17 cellular contexts compared by ENCODE assay signal in genomic region chr3:112873632-112874031, GRCh38.
DNase-seq lines count a peak whose midpoint lies in the region; ATAC-seq and TF ChIP-seq lines count a peak whose summit lies in the region.
"Had no signal": no experiment of that assay in that cellular context is flagged by ENCODE, and none has a peak within 500 bp of the region (broad histone marks: within the 10 kb centered on the region; RNA-seq: fewer than 3 reads in every experiment).

No MANE protein-coding gene starts in this region.

- peaks cover 17% of the 10 kb centered on the region for H3K9me3 Mint-ChIP-seq in activated naive CD4-positive, alpha-beta T cell treated with anti-CD3 and anti-CD28 coated beads, Interleukin-2, amount 10 ng/mL, durations not matched to agents 7 days and 5 days

- TF ChIP-seq CTCF in GM10266 (IDR thresholded peaks at IDR 0.05; ENCODE audit: control insufficient read depth, insufficient read depth, low read depth, missing control alignments) = no peak
- no peak for TF ChIP-seq CTCF in MM.1S (IDR thresholded peaks at IDR 0.05; ENCODE audit: low read length)

- no peaks in the 10 kb centered on the region for H3K9me2 ChIP-seq in MM.1S (replicated peaks; ENCODE audit: insufficient read depth, low read length)

- no peak overlapping the region for H3K27ac ChIP-seq in MM.1S (ENCODE audit: low read length)
- H3K27ac ChIP-seq: gastrocnemius medialis, GM23248, Peyer's patch had no signal

- no peak overlapping the region for H3K4me3 ChIP-seq in MM.1S (ENCODE audit: low read length)
- H3K4me3 ChIP-seq: gastrocnemius medialis, GM23248, Peyer's patch had no signal

- DNase-seq in GM10266 (ENCODE audit: extremely low spot score) (peak; percentile 21), MM.1S (peak; percentile 16), NCI-H446 (lab: John Stamatoyannopoulos, UW) (no peak)
- DNase-seq in activated CD4-positive, alpha-beta T cell treated with anti-CD3 and anti-CD28 coated beads for 48 hours = no peak
- no peak for DNase-seq in activated naive CD4-positive, alpha-beta T cell treated with anti-CD3 and anti-CD28 coated beads, Interleukin-2, amount 10 ng/mL, durations not matched to agents 7 days and 5 days
- DNase-seq: activated CD4-positive, alpha-beta T cell treated with anti-CD3 and anti-CD28 coated beads, Interleukin-2, amount 50 U/mL, for 48 hours; activated effector memory CD4-positive, alpha-beta T cell treated with Interleukin-2 at 50 U/mL for 16 hours; effector memory CD8-positive, alpha-beta T cell; gastrocnemius medialis; GM23248; Peyer's patch; stimulated activated naive CD4-positive, alpha-beta T cell; T-helper 2 cell had no signal

- peaks cover 4% of the 10 kb centered on the region for H3K36me3 Mint-ChIP-seq in activated naive CD4-positive, alpha-beta T cell treated with anti-CD3 and anti-CD28 coated beads, Interleukin-2, amount 10 ng/mL, durations not matched to agents 7 days and 5 days
- H3K36me3 Mint-ChIP-seq: brain had no signal

- ATAC-seq in GM19463 (IDR thresholded peaks at IDR 0.05; ENCODE audit: unreplicated experiment) = peak; percentile 78
- ATAC-seq in HG02970 (IDR thresholded peaks at IDR 0.05; ENCODE audit: low FRiP score, unreplicated experiment) = peak; percentile 67
- no peak for ATAC-seq in HG03460 (IDR thresholded peaks at IDR 0.05; ENCODE audit: unreplicated experiment)
- ATAC-seq: effector memory CD8-positive, alpha-beta T cell; gastrocnemius medialis had no signal

- H4K20me1 ChIP-seq in MM.1S (ENCODE audit: insufficient read depth, low read length) = no peaks in the 10 kb centered on the region

- H3K4me1 Mint-ChIP-seq in activated naive CD4-positive, alpha-beta T cell treated with anti-CD3 and anti-CD28 coated beads, Interleukin-2, amount 10 ng/mL, durations not matched to agents 7 days and 5 days = no peaks in the 10 kb centered on the region
- H3K4me1 Mint-ChIP-seq: brain had no signal

- H3K27me3 Mint-ChIP-seq in activated naive CD4-positive, alpha-beta T cell treated with anti-CD3 and anti-CD28 coated beads, Interleukin-2, amount 10 ng/mL, durations not matched to agents 7 days and 5 days = no peaks in the 10 kb centered on the region
- H3K27me3 Mint-ChIP-seq: effector memory CD8-positive, alpha-beta T cell had no signal

- H3K36me3 ChIP-seq in MM.1S (replicated peaks; ENCODE audit: insufficient read depth, low read length) = no peaks in the 10 kb centered on the region
- H3K36me3 ChIP-seq: gastrocnemius medialis, Peyer's patch had no signal

- H3K9ac ChIP-seq in MM.1S (ENCODE audit: low read length) = no peak overlapping the region
- H3K9ac ChIP-seq: GM23248 had no signal

- H3K4me1 ChIP-seq in MM.1S (ENCODE audit: low read length) = peaks cover 16% of the 10 kb centered on the region
- H3K4me1 ChIP-seq: gastrocnemius medialis, Peyer's patch had no signal

- no peak overlapping the region for H2AFZ ChIP-seq in MM.1S (ENCODE audit: low read length)
- H2AFZ ChIP-seq: GM23248 had no signal

- no peaks in the 10 kb centered on the region for H3K9me3 ChIP-seq in MM.1S (replicated peaks; ENCODE audit: insufficient read depth, low read length)
- H3K9me3 ChIP-seq: Peyer's patch had no signal

- no peaks in the 10 kb centered on the region for H3F3A ChIP-seq in MM.1S (ENCODE audit: insufficient read depth, low read length)

- H3K4me2 ChIP-seq in MM.1S (ENCODE audit: low read depth, low read length) = peak overlapping the region; percentile 14

- no peak overlapping the region for H3K27ac Mint-ChIP-seq in activated naive CD4-positive, alpha-beta T cell treated with anti-CD3 and anti-CD28 coated beads, Interleukin-2, amount 10 ng/mL, durations not matched to agents 7 days and 5 days
- H3K27ac Mint-ChIP-seq: brain; effector memory CD8-positive, alpha-beta T cell had no signal

- no peak overlapping the region for H3K4me3 Mint-ChIP-seq in activated naive CD4-positive, alpha-beta T cell treated with anti-CD3 and anti-CD28 coated beads, Interleukin-2, amount 10 ng/mL, durations not matched to agents 7 days and 5 days
- H3K4me3 Mint-ChIP-seq: brain; effector memory CD8-positive, alpha-beta T cell had no signal

- no peaks in the 10 kb centered on the region for H3K79me2 ChIP-seq in MM.1S (ENCODE audit: low read length)

- CTCF ChIA-PET in activated naive CD4-positive, alpha-beta T cell treated with anti-CD3 and anti-CD28 coated beads, Interleukin-2, amount 10 ng/mL, durations not matched to agents 7 days and 5 days (lab: Charles Lee) = no interaction called here

- H3K27me3 ChIP-seq in MM.1S (replicated peaks; ENCODE audit: insufficient read depth, low read length) = no peaks in the 10 kb centered on the region
- H3K27me3 ChIP-seq: gastrocnemius medialis, Peyer's patch had no signal

Comparison
In these comparisons a context has a peak if more than half of its experiments do, and no peak if none do; other contexts are left out.
1. DNase-seq: peak in GM10266 (single experiment) and MM.1S (single experiment); none in activated CD4-positive, alpha-beta T cell treated with anti-CD3 and anti-CD28 coated beads for 48 hours (single experiment), activated naive CD4-positive, alpha-beta T cell treated with anti-CD3 and anti-CD28 coated beads, Interleukin-2, amount 10 ng/mL, durations not matched to agents 7 days and 5 days (single experiment) and NCI-H446 (0 of 2).